1 cellular context compared by ENCODE assay signal in the genomic region with DNA sequence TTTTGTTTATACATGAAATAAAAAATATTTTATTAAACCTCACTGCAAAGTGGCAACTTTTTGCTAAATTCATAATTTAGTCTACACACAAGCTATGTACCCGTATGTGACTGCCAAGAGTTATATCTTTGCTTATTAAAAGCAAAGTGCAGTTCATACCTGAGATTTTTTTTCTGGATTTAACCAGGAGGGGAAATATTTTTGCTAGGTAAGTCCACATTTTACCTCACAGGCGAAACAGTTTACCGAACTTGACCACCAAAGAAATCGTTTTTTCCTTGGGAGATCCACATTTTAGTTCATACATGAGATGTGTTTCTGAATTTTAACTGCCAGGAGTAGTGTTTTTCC.
TF ChIP-seq lines count a peak whose summit lies in the region.

No MANE protein-coding gene starts in this region.

TF ChIP-seq in IMR-90, 13 proteins besides CTCF, POLR2A, EP300 and RAD21:
- no peak for TF ChIP-seq BHLHE40 (IDR thresholded peaks at IDR 0.05; ENCODE audit: low read depth, low read length)
- TF ChIP-seq MXI1 (IDR thresholded peaks at IDR 0.05; ENCODE audit: borderline replicate concordance, low read depth, low read length) = no peak
- TF ChIP-seq, protein P1, sequence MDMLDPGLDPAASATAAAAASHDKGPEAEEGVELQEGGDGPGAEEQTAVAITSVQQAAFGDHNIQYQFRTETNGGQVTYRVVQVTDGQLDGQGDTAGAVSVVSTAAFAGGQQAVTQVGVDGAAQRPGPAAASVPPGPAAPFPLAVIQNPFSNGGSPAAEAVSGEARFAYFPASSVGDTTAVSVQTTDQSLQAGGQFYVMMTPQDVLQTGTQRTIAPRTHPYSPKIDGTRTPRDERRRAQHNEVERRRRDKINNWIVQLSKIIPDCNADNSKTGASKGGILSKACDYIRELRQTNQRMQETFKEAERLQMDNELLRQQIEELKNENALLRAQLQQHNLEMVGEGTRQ (IDR thresholded peaks at IDR 0.05; ENCODE audit: low read depth, low read length) = no peak
- no peak for TF ChIP-seq MAFK (IDR thresholded peaks at IDR 0.05; ENCODE audit: low read depth, low read length)
- TF ChIP-seq, protein P2, sequence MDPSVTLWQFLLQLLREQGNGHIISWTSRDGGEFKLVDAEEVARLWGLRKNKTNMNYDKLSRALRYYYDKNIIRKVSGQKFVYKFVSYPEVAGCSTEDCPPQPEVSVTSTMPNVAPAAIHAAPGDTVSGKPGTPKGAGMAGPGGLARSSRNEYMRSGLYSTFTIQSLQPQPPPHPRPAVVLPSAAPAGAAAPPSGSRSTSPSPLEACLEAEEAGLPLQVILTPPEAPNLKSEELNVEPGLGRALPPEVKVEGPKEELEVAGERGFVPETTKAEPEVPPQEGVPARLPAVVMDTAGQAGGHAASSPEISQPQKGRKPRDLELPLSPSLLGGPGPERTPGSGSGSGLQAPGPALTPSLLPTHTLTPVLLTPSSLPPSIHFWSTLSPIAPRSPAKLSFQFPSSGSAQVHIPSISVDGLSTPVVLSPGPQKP (IDR thresholded peaks at IDR 0.05; ENCODE audit: borderline replicate concordance, low read depth, low read length) = no peak
- TF ChIP-seq SMC3 (IDR thresholded peaks at IDR 0.05; ENCODE audit: low read depth, low read length) = no peak
- TF ChIP-seq NFE2L2 (IDR thresholded peaks at IDR 0.05; ENCODE audit: low read depth, low read length) = no peak
- no peak for TF ChIP-seq MAZ (IDR thresholded peaks at IDR 0.05; ENCODE audit: borderline replicate concordance, low read depth, low read length)
- no peak for TF ChIP-seq CHD1 (IDR thresholded peaks at IDR 0.05; ENCODE audit: low read depth, low read length)
- no peak for TF ChIP-seq RFX5 (IDR thresholded peaks at IDR 0.05; ENCODE audit: low read depth, low read length)
- TF ChIP-seq CEBPB (IDR thresholded peaks at IDR 0.05; ENCODE audit: low read depth, low read length) = no peak
- no peak for TF ChIP-seq FOS (IDR thresholded peaks at IDR 0.05; ENCODE audit: low read depth, low read length)
- no peak for TF ChIP-seq RCOR1 (IDR thresholded peaks at IDR 0.05; ENCODE audit: insufficient replicate concordance, low read length)
